23 cellular contexts compared by ENCODE assay signal in the genomic region with DNA sequence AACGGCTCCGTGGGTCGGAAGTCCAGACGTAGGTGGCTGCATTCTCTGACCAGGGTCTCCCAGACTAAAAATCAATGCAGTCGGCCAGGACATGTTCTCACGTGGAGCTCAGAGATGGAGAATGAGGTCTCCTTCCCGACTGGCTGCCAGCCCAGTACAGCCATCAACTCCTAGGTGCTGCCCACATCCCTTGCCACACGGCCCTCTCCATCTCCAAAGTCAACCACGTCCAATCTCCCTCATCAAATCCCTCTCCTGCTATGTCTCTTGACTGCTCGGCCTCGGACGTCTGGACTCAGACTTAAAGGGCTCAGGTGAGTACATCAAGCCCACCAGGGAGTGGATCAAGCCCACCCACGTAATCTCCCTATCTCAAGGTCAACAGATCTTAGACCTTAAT. TPM values are rescaled to one million over a fixed set of nuclear protein-coding genes. Genes with fewer than 3 reads are reported as not detected.
DNase-seq lines count a peak whose midpoint lies in the region; ATAC-seq, FAIRE-seq and TF ChIP-seq lines count a peak whose summit lies in the region.
"Had no signal": no experiment of that assay in that cellular context is flagged by ENCODE, and none has a peak within 500 bp of the region (broad histone marks: within the 10 kb centered on the region; RNA-seq: fewer than 3 reads in every experiment).

No MANE protein-coding gene starts in this region.

- no peak for ATAC-seq in HepG2
- no peak for ATAC-seq in right lobe of liver
- ATAC-seq in GM21515 (IDR thresholded peaks at IDR 0.05; ENCODE audit: unreplicated experiment), result no peak
- ATAC-seq: K562 had no signal

- no peak overlapping the region for H3K14ac ChIP-seq in mesenchymal stem cell (ENCODE audit: low read length in 2 of 2)

- TF ChIP-seq CTCF in HepG2 (CRISPR knock-in tag; IDR thresholded peaks at IDR 0.05), result no peak
- no peak for TF ChIP-seq CTCF in right lobe of liver (IDR thresholded peaks at IDR 0.05)
- no peak for TF ChIP-seq CTCF in SK-N-SH (IDR thresholded peaks at IDR 0.05)

- H2AFZ ChIP-seq in HepG2 (ENCODE audit: low read length), result no peak overlapping the region
- H2AFZ ChIP-seq in mesenchymal stem cell (ENCODE audit: low read depth, low read length), result no peak overlapping the region
- H2AFZ ChIP-seq in SK-N-SH (ENCODE audit: low read depth), result no peak overlapping the region

- BruUV-seq in HepG2 (replicated peaks; lab: Mats Ljungman, UMichigan), result no TSS peak

- intact Hi-C loops in HepG2 (cut with micrococcal nuclease; ENCODE audit: unreplicated experiment) (no loop called here), right lobe of liver (cut with DNase I) (no loop called here)

- H2BK15ac ChIP-seq in mesenchymal stem cell (ENCODE audit: low read depth, poor library complexity, severe bottlenecking), result no peak overlapping the region

- TF ChIP-seq EP300 in HepG2 (IDR thresholded peaks at IDR 0.05; ENCODE audit: low read depth in 2 of 2, low read length in 2 of 2), result no peak
- TF ChIP-seq EP300 in HepG2 (CRISPR knock-in tag; IDR thresholded peaks at IDR 0.05; ENCODE audit: borderline replicate concordance), result no peak
- TF ChIP-seq EP300 in SK-N-SH (IDR thresholded peaks at IDR 0.05; ENCODE audit: borderline replicate concordance in 1 of 2, low read depth in 1 of 2, low read length in 1 of 2), result no peak

- FAIRE-seq in HepG2 (lab: Jason Lieb, UNC) (no peak), urothelium cell line (lab: Jason Lieb, UNC) (peak; percentile 89)
- FAIRE-seq: D721Med, H1, K562 had no signal

- H3K27ac ChIP-seq in HepG2 (ENCODE audit: extremely low read length, insufficient read depth, low read length) (no peak overlapping the region), right lobe of liver (no peak overlapping the region), epithelial cell of prostate (peak overlapping the region; percentile 87), mesenchymal stem cell (ENCODE audit: low read length, poor library complexity, severe bottlenecking) (no peak overlapping the region), SK-N-SH (ENCODE audit: low read depth in 2 of 2, low read length in 1 of 2) (no peak overlapping the region)
- H3K27ac ChIP-seq: C4-2B, SJCRH30 had no signal

- H3K27me3 ChIP-seq in HepG2 (ENCODE audit: control insufficient read depth in 1 of 2, insufficient read depth in 2 of 2, low read length in 2 of 2), result no peaks in the 10 kb centered on the region
- no peaks in the 10 kb centered on the region for H3K27me3 ChIP-seq in right lobe of liver
- no peaks in the 10 kb centered on the region for H3K27me3 ChIP-seq in mesenchymal stem cell (ENCODE audit: control insufficient read depth in 1 of 2, insufficient read depth in 1 of 2, low read length in 2 of 2)
- no peaks in the 10 kb centered on the region for H3K27me3 ChIP-seq in SK-N-SH (ENCODE audit: insufficient read depth)
- H3K27me3 ChIP-seq: SJCRH30 had no signal

- H4K8ac ChIP-seq in mesenchymal stem cell (ENCODE audit: low read length), result no peak overlapping the region

- no peaks in the 10 kb centered on the region for H3K9me2 ChIP-seq in SK-N-SH

- H3K4me2 ChIP-seq in HepG2 (ENCODE audit: low read depth, low read length), result no peak overlapping the region
- no peak overlapping the region for H3K4me2 ChIP-seq in mesenchymal stem cell (ENCODE audit: low read length, poor library complexity, severe bottlenecking)
- no peak overlapping the region for H3K4me2 ChIP-seq in SK-N-SH

- no peaks in the 10 kb centered on the region for H3F3A ChIP-seq in SK-N-SH (replicated peaks; ENCODE audit: insufficient read depth)

- H4K20me1 ChIP-seq in HepG2 (ENCODE audit: insufficient read depth, low read length), result peaks cover 3% of the 10 kb centered on the region; the same call in 1 of the 2 replicates
- H4K20me1 ChIP-seq in SK-N-SH (ENCODE audit: insufficient read depth), result peaks cover 3% of the 10 kb centered on the region; the same call in 1 of the 2 replicates

- H2AK5ac ChIP-seq in mesenchymal stem cell (ENCODE audit: low read length, severe bottlenecking), result no peak overlapping the region

- no peak overlapping the region for H3K4ac ChIP-seq in mesenchymal stem cell (ENCODE audit: low read depth in 1 of 2, low read length in 2 of 2)

- no peaks in the 10 kb centered on the region for H3K9me3 ChIP-seq in HepG2 (ENCODE audit: low read length)
- H3K9me3 ChIP-seq in right lobe of liver, result no peaks in the 10 kb centered on the region
- H3K9me3 ChIP-seq in mesenchymal stem cell (ENCODE audit: control insufficient read depth, low read length), result no peaks in the 10 kb centered on the region
- H3K9me3 ChIP-seq in SK-N-SH, result no peaks in the 10 kb centered on the region
- H3K9me3 ChIP-seq: SJCRH30 had no signal

- DNase-seq in HepG2 (ENCODE audit: low spot score) (no peak), right lobe of liver (no peak), epithelial cell of prostate (ENCODE audit: low read depth, low spot score) (no peak), mesenchymal stem cell (no peak), urothelium cell line (ENCODE audit: low spot score) (no peak), SK-N-SH (no peak)
- no peak for DNase-seq in activated T-cell treated with anti-CD3 and anti-CD28 coated beads, Interleukin-2, amount 50 U/mL, for 1 hour
- DNase-seq: AML-193; CD8-positive, alpha-beta memory T cell; DMS53; GF-D8; MM.1S; NCI-H1048; NCI-H1417 treated with DMSO at 0.1 percent for 48 hours; NCI-H187; NCI-H446 treated with DMSO at 0.1 percent for 48 hours; NCI-H526 treated with DMSO at 0.1 percent for 48 hours; SJCRH30 had no signal

- H2BK5ac ChIP-seq in mesenchymal stem cell (ENCODE audit: low read depth, low read length, poor library complexity, severe bottlenecking), result no peak overlapping the region

- TF ChIP-seq RAD21 in HepG2 (CRISPR knock-in tag; IDR thresholded peaks at IDR 0.05), result no peak
- no peak for TF ChIP-seq RAD21 in SK-N-SH (IDR thresholded peaks at IDR 0.05; ENCODE audit: low read length)

- no peak overlapping the region for H3K18ac ChIP-seq in mesenchymal stem cell (ENCODE audit: low read depth in 1 of 2, low read length in 2 of 2)

- no peak overlapping the region for H3K9ac ChIP-seq in HepG2 (ENCODE audit: insufficient read depth, low read depth, low read length)
- H3K9ac ChIP-seq in mesenchymal stem cell (ENCODE audit: low read length), result no peak overlapping the region
- no peak overlapping the region for H3K9ac ChIP-seq in SK-N-SH

- POLR2A ChIA-PET in HepG2 (lab: Yijun Ruan, JAX) (no interaction called here), SK-N-SH (lab: Yijun Ruan, JAX) (no interaction called here)

- H2BK120ac ChIP-seq in mesenchymal stem cell (ENCODE audit: low read depth, low read length), result no peak overlapping the region

- H3K79me2 ChIP-seq in HepG2 (ENCODE audit: insufficient read depth, low read length) (peaks cover 56% of the 10 kb centered on the region), SK-N-SH (ENCODE audit: insufficient read depth) (peaks cover 65% of the 10 kb centered on the region)

- no peak overlapping the region for H3K23ac ChIP-seq in mesenchymal stem cell (ENCODE audit: low read length in 2 of 2)

- CTCF ChIA-PET in HepG2 (lab: Yijun Ruan, JAX; ENCODE audit: low intra/inter-chr PET ratio, low total read pairs), result no interaction called here
- CTCF ChIA-PET in SK-N-SH (lab: Yijun Ruan, JAX), result interaction anchor here (0.6 to 1.3 kb wide), 3 partner anchors 10 to 121 kb away, joined by 3 to 4 read pairs (median 3); no protein-coding TSS in a partner anchor

- H3K4me1 ChIP-seq in HepG2 (ENCODE audit: insufficient read depth, low read length) (peaks cover 14% of the 10 kb centered on the region), right lobe of liver (no peaks in the 10 kb centered on the region), mesenchymal stem cell (ENCODE audit: control insufficient read depth, insufficient read depth, low read depth, low read length) (peaks cover 1% of the 10 kb centered on the region), SK-N-SH (ENCODE audit: control insufficient read depth in 1 of 2, insufficient read depth in 2 of 2, low read depth in 1 of 2, low read length in 1 of 2) (peaks cover 0 to 24% of the 10 kb centered on the region in 2 experiments; a peak in 1 of 4 replicates)
- H3K4me1 ChIP-seq: SJCRH30 had no signal

- H3K4me3 ChIP-seq in HepG2 (replicated peaks in 1 of 3; ENCODE audit: insufficient read depth in 1 of 3, low read depth in 2 of 3, low read length in 3 of 3), result no peak overlapping the region
- H3K4me3 ChIP-seq in right lobe of liver, result no peak overlapping the region
- no peak overlapping the region for H3K4me3 ChIP-seq in mesenchymal stem cell (ENCODE audit: insufficient read depth in 1 of 2, low read depth in 1 of 2, low read length in 2 of 2)
- no peak overlapping the region for H3K4me3 ChIP-seq in SK-N-SH (ENCODE audit: low read depth in 2 of 2, low read length in 1 of 2)
- H3K4me3 ChIP-seq: K562, SJCRH30 had no signal

- H3K36me3 ChIP-seq in HepG2 (replicated peaks in 1 of 2; ENCODE audit: control insufficient read depth in 1 of 2, insufficient read depth in 2 of 2, low read length in 2 of 2) (peaks cover 36 to 89% of the 10 kb centered on the region in 2 experiments), right lobe of liver (peaks cover 0 to 20% (median 0%) of the 10 kb centered on the region in 4 donors), mesenchymal stem cell (ENCODE audit: control insufficient read depth in 1 of 2, insufficient read depth in 2 of 2, low read depth in 1 of 2, low read length in 2 of 2) (peaks cover 58 to 91% of the 10 kb centered on the region in 2 experiments), SK-N-SH (replicated peaks in 1 of 2; ENCODE audit: control insufficient read depth in 1 of 2, insufficient read depth in 2 of 2, low read length in 1 of 2) (peaks cover 41 to 61% of the 10 kb centered on the region in 2 experiments)

- H3K79me1 ChIP-seq in mesenchymal stem cell (replicated peaks; ENCODE audit: low read length, poor library complexity, severe bottlenecking), result peaks cover 74% of the 10 kb centered on the region

- peak overlapping the region; percentile 27 for H4K91ac ChIP-seq in mesenchymal stem cell (ENCODE audit: low read length)

- H2BK12ac ChIP-seq in mesenchymal stem cell (ENCODE audit: low read length in 2 of 2), result no peak overlapping the region

- TF ChIP-seq POLR2A in HepG2 (IDR thresholded peaks at IDR 0.05; ENCODE audit: insufficient read depth in 1 of 2, low read depth in 2 of 2, low read length in 2 of 2) (no peak), right lobe of liver (IDR thresholded peaks at IDR 0.05) (no peak)

- in situ Hi-C loops in HepG2 (cut with HindIII; ENCODE audit: extremely low pct_ligation_motif_present, low pct_unique_long_range_greater_than_20kb), result no loop called here

- 86% methylated on average over 12 of the region's 13 CpGs for whole genome bisulfite sequencing in HepG2 (ENCODE audit: low lambda C conversion rate)
- 92% methylated on average over 5 of the region's 13 CpGs for WGBS in right lobe of liver (ENCODE audit: insufficient coverage, low coverage, low lambda C conversion rate, missing lambda C conversion rate)
- 96% methylated on average over 12 of the region's 13 CpGs for WGBS in mesenchymal stem cell
- 99% methylated on average over 13 of the region's 13 CpGs for WGBS in SK-N-SH (ENCODE audit: low lambda C conversion rate)

RNA-seq across cellular contexts. Expression of a gene that starts 6.9 kb away (rescaled TPM):
- total RNA-seq in HepG2 (2016; rRNA removed; fragmentation: Illumina TruSeq; extraction: Trizol), result 53.3 and 64.7 TPM in 2 replicates
- 47.7 and 50.1 TPM in 2 replicates for total RNA-seq in HepG2 (2016; cell fraction: cytosol; rRNA removed; fragmentation: Illumina TruSeq; extraction: Trizol; ENCODE audit: low read depth)
- total RNA-seq in HepG2 (2016; cell fraction: insoluble cytoplasmic fraction; rRNA removed; fragmentation: Illumina TruSeq; extraction: Trizol), result 48.4 and 60.1 TPM in 2 replicates
- total RNA-seq in HepG2 (2016; cell fraction: membrane; rRNA removed; fragmentation: Illumina TruSeq; extraction: Trizol), result 27.3 and 29.1 TPM in 2 replicates
- 29.9 and 32.7 TPM in 2 replicates for total RNA-seq in HepG2 (2016; cell fraction: nucleus; rRNA removed; fragmentation: Illumina TruSeq; extraction: Trizol)
- 17.4 and 21.4 TPM in 2 replicates for polyA plus RNA-seq in HepG2 (2011; rRNA removed)
- polyA plus RNA-seq in HepG2 (2011; cell fraction: cytosol; rRNA removed), result 10.9 and 20.1 TPM in 2 replicates
- polyA plus RNA-seq in HepG2 (2011; cell fraction: nucleus; rRNA removed), result 35.5 and 46.7 TPM in 2 replicates
- 10.5 and 17.0 TPM in 2 replicates for polyA plus RNA-seq in HepG2 (2012)
- 8.6 and 11.6 TPM in 2 replicates for polyA plus RNA-seq in HepG2 (2016; cell fraction: cytosol; fragmentation: Illumina TruSeq; extraction: Trizol; ENCODE audit: low read depth)
- 22.4 and 37.7 TPM in 2 replicates for polyA plus RNA-seq in HepG2 (2016; cell fraction: insoluble cytoplasmic fraction; fragmentation: Illumina TruSeq; extraction: Trizol; ENCODE audit: low read depth)
- 10.8 and 11.3 TPM in 2 replicates for polyA plus RNA-seq in HepG2 (2016; cell fraction: membrane; fragmentation: Illumina TruSeq; extraction: Trizol; ENCODE audit: low read depth)
- polyA plus RNA-seq in HepG2 (2016; cell fraction: nucleus; fragmentation: Illumina TruSeq; extraction: Trizol; ENCODE audit: insufficient read depth, low read depth), result 31.9 and 32.8 TPM in 2 replicates
- polyA minus RNA-seq in HepG2 (2011; rRNA and poly(A)+ RNA removed; ENCODE audit: low replicate concordance), result 26.5 and 51.4 TPM in 2 replicates
- polyA minus RNA-seq in HepG2 (2011; cell fraction: cytosol; rRNA and poly(A)+ RNA removed), result 24.4 and 27.0 TPM in 2 replicates
- polyA minus RNA-seq in HepG2 (2011; cell fraction: nucleus; rRNA and poly(A)+ RNA removed), result 22.9 and 27.4 TPM in 2 replicates
- 10 to 100 TPM; 15.1 to 37.4 (median 20.5) TPM for total RNA-seq in right lobe of liver
- 12.7 TPM for polyA plus RNA-seq in mesenchymal stem cell (2013, experiment 1 of 2)
- 12.2 TPM for polyA plus RNA-seq in mesenchymal stem cell (2013, experiment 2 of 2)
- 28.7 and 46.2 TPM in 2 replicates for polyA plus RNA-seq in SK-N-SH (2012; rRNA removed)
- 20.4 and 23.6 TPM in 2 replicates for polyA plus RNA-seq in SK-N-SH (2012; cell fraction: cytosol; rRNA removed)
- 29.9 and 64.7 TPM in 2 replicates for polyA plus RNA-seq in SK-N-SH (2012; cell fraction: nucleus; rRNA removed)

RNA-seq across cellular contexts. Expression of a gene that starts 16.2 kb away (rescaled TPM):
- 34.2 and 42.6 TPM in 2 replicates for total RNA-seq in HepG2 (2016; rRNA removed; fragmentation: Illumina TruSeq; extraction: Trizol)
- 13.1 and 15.3 TPM in 2 replicates for total RNA-seq in HepG2 (2016; cell fraction: cytosol; rRNA removed; fragmentation: Illumina TruSeq; extraction: Trizol; ENCODE audit: low read depth)
- 32.0 and 45.6 TPM in 2 replicates for total RNA-seq in HepG2 (2016; cell fraction: insoluble cytoplasmic fraction; rRNA removed; fragmentation: Illumina TruSeq; extraction: Trizol)
- 31.1 and 33.3 TPM in 2 replicates for total RNA-seq in HepG2 (2016; cell fraction: membrane; rRNA removed; fragmentation: Illumina TruSeq; extraction: Trizol)
- total RNA-seq in HepG2 (2016; cell fraction: nucleus; rRNA removed; fragmentation: Illumina TruSeq; extraction: Trizol), result 15.3 and 15.4 TPM in 2 replicates
- polyA plus RNA-seq in HepG2 (2011; rRNA removed), result 13.2 and 15.8 TPM in 2 replicates
- 11.1 and 11.7 TPM in 2 replicates for polyA plus RNA-seq in HepG2 (2011; cell fraction: cytosol; rRNA removed)
- 5.3 and 6.1 TPM in 2 replicates for polyA plus RNA-seq in HepG2 (2011; cell fraction: nucleus; rRNA removed)
- polyA plus RNA-seq in HepG2 (2012), result 13.3 and 14.1 TPM in 2 replicates
- polyA plus RNA-seq in HepG2 (2016; cell fraction: cytosol; fragmentation: Illumina TruSeq; extraction: Trizol; ENCODE audit: low read depth), result 12.8 and 16.1 TPM in 2 replicates
- 46.0 and 53.3 TPM in 2 replicates for polyA plus RNA-seq in HepG2 (2016; cell fraction: insoluble cytoplasmic fraction; fragmentation: Illumina TruSeq; extraction: Trizol; ENCODE audit: low read depth)
- polyA plus RNA-seq in HepG2 (2016; cell fraction: membrane; fragmentation: Illumina TruSeq; extraction: Trizol; ENCODE audit: low read depth), result 22.1 and 24.5 TPM in 2 replicates
- polyA plus RNA-seq in HepG2 (2016; cell fraction: nucleus; fragmentation: Illumina TruSeq; extraction: Trizol; ENCODE audit: insufficient read depth, low read depth), result 29.4 and 33.1 TPM in 2 replicates
- polyA minus RNA-seq in HepG2 (2011; rRNA and poly(A)+ RNA removed; ENCODE audit: low replicate concordance), result 13.9 and 40.9 TPM in 2 replicates
- polyA minus RNA-seq in HepG2 (2011; cell fraction: cytosol; rRNA and poly(A)+ RNA removed), result 2.8 and 5.7 TPM in 2 replicates
- polyA minus RNA-seq in HepG2 (2011; cell fraction: nucleus; rRNA and poly(A)+ RNA removed), result 4.8 and 7.1 TPM in 2 replicates
- total RNA-seq in right lobe of liver, result 10 to 100 TPM in 4 of 6 experiments, 1 to 10 TPM in 2; 9.5 to 14.6 (median 11.5) TPM
- 15.6 TPM for polyA plus RNA-seq in mesenchymal stem cell (2013, experiment 1 of 2)
- 14.8 TPM for polyA plus RNA-seq in mesenchymal stem cell (2013, experiment 2 of 2)
- 30.7 and 34.8 TPM in 2 replicates for polyA plus RNA-seq in SK-N-SH (2012; rRNA removed)
- 36.0 and 37.6 TPM in 2 replicates for polyA plus RNA-seq in SK-N-SH (2012; cell fraction: cytosol; rRNA removed)
- polyA plus RNA-seq in SK-N-SH (2012; cell fraction: nucleus; rRNA removed), result 13.9 and 18.7 TPM in 2 replicates

RNA-seq across cellular contexts. Expression of a gene that starts 16.2 kb away (rescaled TPM):
- total RNA-seq in HepG2 (2016; rRNA removed; fragmentation: Illumina TruSeq; extraction: Trizol) (26.8 and 32.7 TPM in 2 replicates), right lobe of liver (1 to 10 TPM; 1.6 to 4.1 (median 2.3) TPM)
- 11.4 TPM in 2 replicates for total RNA-seq in HepG2 (2016; cell fraction: cytosol; rRNA removed; fragmentation: Illumina TruSeq; extraction: Trizol; ENCODE audit: low read depth)
- total RNA-seq in HepG2 (2016; cell fraction: insoluble cytoplasmic fraction; rRNA removed; fragmentation: Illumina TruSeq; extraction: Trizol), result 26.2 and 40.5 TPM in 2 replicates
- 14.4 and 18.7 TPM in 2 replicates for total RNA-seq in HepG2 (2016; cell fraction: membrane; rRNA removed; fragmentation: Illumina TruSeq; extraction: Trizol)
- 9.7 and 11.3 TPM in 2 replicates for total RNA-seq in HepG2 (2016; cell fraction: nucleus; rRNA removed; fragmentation: Illumina TruSeq; extraction: Trizol)
- polyA plus RNA-seq in HepG2 (2011; rRNA removed) (6.4 and 9.1 TPM in 2 replicates), SK-N-SH (2012; rRNA removed) (79.5 and 98.1 TPM in 2 replicates)
- polyA plus RNA-seq in HepG2 (2011; cell fraction: cytosol; rRNA removed), result 8.6 and 15.0 TPM in 2 replicates
- 7.0 and 14.0 TPM in 2 replicates for polyA plus RNA-seq in HepG2 (2011; cell fraction: nucleus; rRNA removed)
- polyA plus RNA-seq in HepG2 (2012), result 9.3 and 12.3 TPM in 2 replicates
- polyA plus RNA-seq in HepG2 (2016; cell fraction: cytosol; fragmentation: Illumina TruSeq; extraction: Trizol; ENCODE audit: low read depth), result 11.6 and 16.1 TPM in 2 replicates
- 33.4 and 44.1 TPM in 2 replicates for polyA plus RNA-seq in HepG2 (2016; cell fraction: insoluble cytoplasmic fraction; fragmentation: Illumina TruSeq; extraction: Trizol; ENCODE audit: low read depth)
- polyA plus RNA-seq in HepG2 (2016; cell fraction: membrane; fragmentation: Illumina TruSeq; extraction: Trizol; ENCODE audit: low read depth), result 15.0 and 16.2 TPM in 2 replicates
- 21.7 and 21.8 TPM in 2 replicates for polyA plus RNA-seq in HepG2 (2016; cell fraction: nucleus; fragmentation: Illumina TruSeq; extraction: Trizol; ENCODE audit: insufficient read depth, low read depth)
- polyA minus RNA-seq in HepG2 (2011; rRNA and poly(A)+ RNA removed; ENCODE audit: low replicate concordance), result 10.9 and 35.3 TPM in 2 replicates
- 3.8 and 4.1 TPM in 2 replicates for polyA minus RNA-seq in HepG2 (2011; cell fraction: cytosol; rRNA and poly(A)+ RNA removed)
- polyA minus RNA-seq in HepG2 (2011; cell fraction: nucleus; rRNA and poly(A)+ RNA removed), result 1.2 and 1.3 TPM in 2 replicates
- 13.8 TPM for polyA plus RNA-seq in mesenchymal stem cell (2013, experiment 1 of 2)
- 13.5 TPM for polyA plus RNA-seq in mesenchymal stem cell (2013, experiment 2 of 2)
- 69.1 and 83.0 TPM in 2 replicates for polyA plus RNA-seq in SK-N-SH (2012; cell fraction: cytosol; rRNA removed)
- 53.9 and 64.3 TPM in 2 replicates for polyA plus RNA-seq in SK-N-SH (2012; cell fraction: nucleus; rRNA removed)
